Comparison of ENCODE assay signal across 8 cellular contexts in the genomic region with DNA sequence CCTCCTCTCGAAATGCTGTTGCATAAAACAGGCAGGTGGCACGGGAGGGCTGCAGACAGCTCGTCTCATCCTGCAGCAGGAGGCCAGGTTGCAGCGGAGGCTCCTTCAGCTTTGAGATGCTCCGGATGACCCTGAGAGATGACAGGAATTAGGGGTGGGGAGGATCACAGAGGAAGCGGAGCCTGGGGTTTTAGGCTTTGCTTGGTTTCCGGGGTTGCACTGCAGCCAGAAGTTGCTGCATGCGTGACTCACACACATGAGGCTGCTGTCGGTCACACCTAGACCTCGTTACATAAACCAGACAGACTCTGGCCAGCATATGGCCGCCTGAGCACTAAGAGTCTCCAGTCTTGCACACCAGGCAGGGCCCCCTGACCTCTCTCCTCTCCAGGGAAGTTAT.
DNase-seq lines count a peak whose midpoint lies in the region; ATAC-seq and TF ChIP-seq lines count a peak whose summit lies in the region.
"Not testable (repeated sequence)": the region's sequence is repeated elsewhere in the genome, so short reads cannot be mapped to it uniquely, and the experiment has no call there.

No MANE protein-coding gene starts in this region.

- H3K36me3 Mint-ChIP-seq in CD8-positive, alpha-beta memory T cell; activated CD8-positive, alpha-beta memory T cell treated with anti-CD3 and anti-CD28 coated beads, Interleukin-2, amount 10 ng/mL, durations not matched to agents 7 days and 5 days; central memory CD8-positive, alpha-beta T cell (ENCODE audit: insufficient read depth); stimulated activated effector memory CD8-positive, alpha-beta T cell treated with anti-CD3 and anti-CD28 coated beads, Interleukin-12 subunit alpha, Interleukin-12 subunit beta, amount 100 ng/mL, for 72 hours: not testable (repeated sequence)

- CTCF ChIA-PET in CD8-positive, alpha-beta memory T cell (lab: Charles Lee); activated CD8-positive, alpha-beta memory T cell treated with anti-CD3 and anti-CD28 coated beads, Interleukin-2, amount 10 ng/mL, durations not matched to agents 7 days and 5 days (lab: Charles Lee): not testable (repeated sequence)

- H3K4me3 ChIP-seq in CD8-positive, alpha-beta memory T cell (ENCODE audit: low read length), result not testable (repeated sequence)

- POLR2A ChIA-PET in CD8-positive, alpha-beta memory T cell (lab: Charles Lee), result not testable (repeated sequence)

- not testable (repeated sequence) for H3K36me3 ChIP-seq in CD8-positive, alpha-beta memory T cell (ENCODE audit: insufficient read depth, low read length)

- H3K9me3 ChIP-seq in CD8-positive, alpha-beta memory T cell (ENCODE audit: low read length), result not testable (repeated sequence)

- H3K27ac ChIP-seq in CD8-positive, alpha-beta memory T cell (ENCODE audit: low read depth, low read length); foreskin keratinocyte: not testable (repeated sequence)

- DNase-seq in A172 (ENCODE audit: low spot score) (peak; percentile 56), HCEC 1CT (peak; percentile 63), NCI-H226 (peak; percentile 31)
- DNase-seq in CD8-positive, alpha-beta memory T cell, result peak in 3 of 5 donors; percentile 1 to 46 (median 9)
- DNase-seq in activated CD8-positive, alpha-beta memory T cell treated with anti-CD3 and anti-CD28 coated beads, Interleukin-2, amount 10 ng/mL, durations not matched to agents 7 days and 5 days, result peak; percentile 40
- DNase-seq in central memory CD8-positive, alpha-beta T cell (ENCODE audit: low spot score in 2 of 2), result peak in 1 of 2 donors; percentile 12
- DNase-seq in foreskin keratinocyte; stimulated activated effector memory CD8-positive, alpha-beta T cell treated with anti-CD3 and anti-CD28 coated beads, Interleukin-12 subunit alpha, Interleukin-12 subunit beta, amount 100 ng/mL, for 72 hours (ENCODE audit: low spot score in 2 of 2): not testable (repeated sequence)

- H3K4me3 Mint-ChIP-seq in CD8-positive, alpha-beta memory T cell; activated CD8-positive, alpha-beta memory T cell treated with anti-CD3 and anti-CD28 coated beads, Interleukin-2, amount 10 ng/mL, durations not matched to agents 7 days and 5 days; stimulated activated effector memory CD8-positive, alpha-beta T cell treated with anti-CD3 and anti-CD28 coated beads, Interleukin-12 subunit alpha, Interleukin-12 subunit beta, amount 100 ng/mL, for 72 hours: not testable (repeated sequence)
- peak overlapping the region; percentile 58 for H3K4me3 Mint-ChIP-seq in central memory CD8-positive, alpha-beta T cell

- not testable (repeated sequence) for H3K9me3 Mint-ChIP-seq in CD8-positive, alpha-beta memory T cell; activated CD8-positive, alpha-beta memory T cell treated with anti-CD3 and anti-CD28 coated beads, Interleukin-2, amount 10 ng/mL, durations not matched to agents 7 days and 5 days (ENCODE audit: low read depth); central memory CD8-positive, alpha-beta T cell; stimulated activated effector memory CD8-positive, alpha-beta T cell treated with anti-CD3 and anti-CD28 coated beads, Interleukin-12 subunit alpha, Interleukin-12 subunit beta, amount 100 ng/mL, for 72 hours

- not testable (repeated sequence) for H3K27me3 Mint-ChIP-seq in CD8-positive, alpha-beta memory T cell; activated CD8-positive, alpha-beta memory T cell treated with anti-CD3 and anti-CD28 coated beads, Interleukin-2, amount 10 ng/mL, durations not matched to agents 7 days and 5 days; central memory CD8-positive, alpha-beta T cell

- not testable (repeated sequence) for H3K27me3 ChIP-seq in CD8-positive, alpha-beta memory T cell (ENCODE audit: insufficient read depth, low read length, poor library complexity, severe bottlenecking); foreskin keratinocyte

- ATAC-seq in activated CD8-positive, alpha-beta memory T cell treated with anti-CD3 and anti-CD28 coated beads, Interleukin-2, amount 10 ng/mL, durations not matched to agents 7 days and 5 days, result not testable (repeated sequence)
- ATAC-seq in central memory CD8-positive, alpha-beta T cell (replicated peaks; ENCODE audit: extremely low read depth, poor library complexity, severe bottlenecking), result peak; percentile 70
- ATAC-seq in foreskin keratinocyte, result peak; percentile 79
- peak; percentile 82 for ATAC-seq in stimulated activated effector memory CD8-positive, alpha-beta T cell treated with anti-CD3 and anti-CD28 coated beads, Interleukin-12 subunit alpha, Interleukin-12 subunit beta, amount 100 ng/mL, for 72 hours

- H3K27ac Mint-ChIP-seq in CD8-positive, alpha-beta memory T cell, result peak overlapping the region in 2 of 8 donors; percentile 10 to 89
- H3K27ac Mint-ChIP-seq in activated CD8-positive, alpha-beta memory T cell treated with anti-CD3 and anti-CD28 coated beads, Interleukin-2, amount 10 ng/mL, durations not matched to agents 7 days and 5 days; central memory CD8-positive, alpha-beta T cell (ENCODE audit: low read depth); stimulated activated effector memory CD8-positive, alpha-beta T cell treated with anti-CD3 and anti-CD28 coated beads, Interleukin-12 subunit alpha, Interleukin-12 subunit beta, amount 100 ng/mL, for 72 hours: not testable (repeated sequence)

- not testable (repeated sequence) for TF ChIP-seq CTCF in foreskin keratinocyte (conservative IDR thresholded peaks at IDR 0.05)

- H3K4me1 Mint-ChIP-seq in CD8-positive, alpha-beta memory T cell; activated CD8-positive, alpha-beta memory T cell treated with anti-CD3 and anti-CD28 coated beads, Interleukin-2, amount 10 ng/mL, durations not matched to agents 7 days and 5 days; stimulated activated effector memory CD8-positive, alpha-beta T cell treated with anti-CD3 and anti-CD28 coated beads, Interleukin-12 subunit alpha, Interleukin-12 subunit beta, amount 100 ng/mL, for 72 hours: not testable (repeated sequence)
- peaks cover 27% of the 10 kb centered on the region for H3K4me1 Mint-ChIP-seq in central memory CD8-positive, alpha-beta T cell

- H3K4me1 ChIP-seq in CD8-positive, alpha-beta memory T cell (ENCODE audit: insufficient read depth, low read length); foreskin keratinocyte: not testable (repeated sequence)
